8 cellular contexts compared by ENCODE assay signal in the genomic region with DNA sequence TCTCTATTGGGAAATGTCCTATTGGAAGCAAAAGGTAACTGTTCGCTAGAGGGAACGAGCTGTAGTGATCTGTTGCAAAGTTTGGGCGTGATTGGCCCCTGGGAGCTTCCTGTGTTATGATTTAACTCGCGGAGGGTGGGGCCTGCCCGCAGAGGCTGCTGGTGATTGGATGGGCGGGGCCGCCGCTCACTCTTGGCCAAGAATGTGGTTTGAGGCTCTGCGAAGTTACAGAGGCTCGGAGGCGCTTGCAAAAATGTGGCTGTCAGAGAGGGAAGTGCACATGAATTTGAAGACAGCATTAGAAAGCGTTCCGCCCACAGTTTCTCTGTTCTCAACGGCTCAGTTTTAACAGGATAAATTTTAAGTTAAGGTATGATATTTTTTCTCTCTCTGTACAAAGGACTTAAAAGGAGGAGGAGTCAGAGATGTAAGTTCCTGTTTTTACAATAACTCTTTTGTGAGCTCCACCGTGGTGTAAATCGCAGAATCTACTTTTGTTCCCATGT. TPM values are rescaled to one million over a fixed set of nuclear protein-coding genes. Genes with fewer than 3 reads are reported as not detected.
A peak's percentile ranks its signal among the peaks of the same experiment; 100 is the strongest.
DNase-seq lines count a peak whose midpoint lies in the region; ATAC-seq and TF ChIP-seq lines count a peak whose summit lies in the region.

No MANE protein-coding gene starts in this region.

- no peaks in the 10 kb centered on the region for H3K27me3 Mint-ChIP-seq in Caco-2 (ENCODE audit: insufficient read depth, unreplicated experiment)
- H3K27me3 Mint-ChIP-seq in naive thymus-derived CD4-positive, alpha-beta T cell, result no peaks in the 10 kb centered on the region
- no peaks in the 10 kb centered on the region for H3K27me3 Mint-ChIP-seq in stimulated activated memory B cell treated with anti-CD40 and anti-IgM and Interleukin-4, amounts not matched to agents 10 μg/mL and 1 μg/mL and 100 μg/mL, for 72 hours

- no peaks in the 10 kb centered on the region for H3K9me3 Mint-ChIP-seq in Caco-2 (ENCODE audit: unreplicated experiment)
- H3K9me3 Mint-ChIP-seq in naive thymus-derived CD4-positive, alpha-beta T cell, result no peaks in the 10 kb centered on the region
- H3K9me3 Mint-ChIP-seq in stimulated activated memory B cell treated with anti-CD40 and anti-IgM and Interleukin-4, amounts not matched to agents 10 μg/mL and 1 μg/mL and 100 μg/mL, for 72 hours, result no peaks in the 10 kb centered on the region

- ATAC-seq in GM19468 (IDR thresholded peaks at IDR 0.05; ENCODE audit: extremely low read depth, unreplicated experiment) (peak; percentile 98), Panc1 (peak; percentile 100)
- peak; percentile 100 for ATAC-seq in naive thymus-derived CD4-positive, alpha-beta T cell
- peak; percentile 100 for ATAC-seq in stimulated activated memory B cell treated with anti-CD40 and anti-IgM and Interleukin-4, amounts not matched to agents 10 μg/mL and 1 μg/mL and 100 μg/mL, for 72 hours

- intact Hi-C loops in Caco-2 (cut with micrococcal nuclease; ENCODE audit: unreplicated experiment) (loop anchor here (5.0 kb wide), 2 partner anchors 36 to 81 kb away; a partner anchor contains a TSS), Panc1 (cut with micrococcal nuclease; ENCODE audit: unreplicated experiment) (no loop called here)
- intact Hi-C loops in naive thymus-derived CD4-positive, alpha-beta T cell (cut with micrococcal nuclease), result loop anchor here (1.0 to 5.0 kb wide), 17 partner anchors 12 to 541 kb away; a partner anchor contains a TSS

- in situ Hi-C loops in Panc1 (cut with HindIII; ENCODE audit: low pct_unique_long_range_greater_than_20kb, low sequenced_read_pairs), result no loop called here

- BruUV-seq in Caco-2 (replicated peaks; lab: Mats Ljungman, UMichigan) (no TSS peak), Panc1 (replicated peaks; lab: Mats Ljungman, UMichigan) (no TSS peak)

- H3K9me3 ChIP-seq in Caco-2, result no peaks in the 10 kb centered on the region
- no peaks in the 10 kb centered on the region for H3K9me3 ChIP-seq in Panc1 (ENCODE audit: control insufficient read depth, insufficient read depth, low read depth, low read length)
- H3K9me3 ChIP-seq in naive thymus-derived CD4-positive, alpha-beta T cell (ENCODE audit: control insufficient read depth in 2 of 3, low read length in 3 of 3), result no peaks in the 10 kb centered on the region

- H3K4me1 ChIP-seq in Caco-2 (peaks cover 3% of the 10 kb centered on the region; the same call in 1 of the 2 replicates), Panc1 (ENCODE audit: control insufficient read depth, insufficient read depth, low read length) (peaks cover 12% of the 10 kb centered on the region)
- H3K4me1 ChIP-seq in naive thymus-derived CD4-positive, alpha-beta T cell (ENCODE audit: control insufficient read depth in 2 of 2, insufficient read depth in 2 of 2, low read length in 2 of 2), result peaks cover 20 to 26% of the 10 kb centered on the region in 2 donors

- peaks cover 7% of the 10 kb centered on the region for H3K36me3 Mint-ChIP-seq in Caco-2 (ENCODE audit: insufficient read depth, unreplicated experiment)
- peaks cover 6 to 33% (median 25%) of the 10 kb centered on the region in 5 donors for H3K36me3 Mint-ChIP-seq in naive thymus-derived CD4-positive, alpha-beta T cell
- H3K36me3 Mint-ChIP-seq in stimulated activated memory B cell treated with anti-CD40 and anti-IgM and Interleukin-4, amounts not matched to agents 10 μg/mL and 1 μg/mL and 100 μg/mL, for 72 hours, result peaks cover 40% of the 10 kb centered on the region

- no peaks in the 10 kb centered on the region for H3K36me3 ChIP-seq in Caco-2 (ENCODE audit: control insufficient read depth, insufficient read depth, low read length)
- H3K36me3 ChIP-seq in Panc1 (ENCODE audit: control insufficient read depth, insufficient read depth, low read length), result no peaks in the 10 kb centered on the region; the same call in 1 of the 2 replicates
- peaks cover 0 to under 1% (median 0%) of the 10 kb centered on the region in 3 experiments for H3K36me3 ChIP-seq in naive thymus-derived CD4-positive, alpha-beta T cell (ENCODE audit: control insufficient read depth in 2 of 3, insufficient read depth in 3 of 3, low read length in 3 of 3)

- no peaks in the 10 kb centered on the region for H3K4me1 Mint-ChIP-seq in Caco-2 (ENCODE audit: low read depth, unreplicated experiment)
- H3K4me1 Mint-ChIP-seq in naive thymus-derived CD4-positive, alpha-beta T cell, result peaks cover 27 to 63% (median 54%) of the 10 kb centered on the region in 7 donors
- H3K4me1 Mint-ChIP-seq in stimulated activated memory B cell treated with anti-CD40 and anti-IgM and Interleukin-4, amounts not matched to agents 10 μg/mL and 1 μg/mL and 100 μg/mL, for 72 hours, result peaks cover 42% of the 10 kb centered on the region

- peak; percentile 97 for DNase-seq in Caco-2
- DNase-seq in HS-27A (ENCODE audit: low read depth), result peak; percentile 85
- DNase-seq in Panc1 (ENCODE audit: low read depth, low spot score), result peak; percentile 68
- peak; percentile 92 for DNase-seq in activated T-helper 1 cell treated with Interleukin-2 at 50 U/mL for 16 hours (ENCODE audit: low read depth)
- peak; percentile 95 for DNase-seq in fibroblast of gingiva (ENCODE audit: low read depth)
- DNase-seq in naive thymus-derived CD4-positive, alpha-beta T cell, result peak; percentile 83 to 98 (median 97)

- peak overlapping the region; percentile 84 for H3K27ac Mint-ChIP-seq in Caco-2 (ENCODE audit: unreplicated experiment)
- peak overlapping the region; percentile 87 to 99 (median 93) for H3K27ac Mint-ChIP-seq in naive thymus-derived CD4-positive, alpha-beta T cell
- H3K27ac Mint-ChIP-seq in stimulated activated memory B cell treated with anti-CD40 and anti-IgM and Interleukin-4, amounts not matched to agents 10 μg/mL and 1 μg/mL and 100 μg/mL, for 72 hours, result peak overlapping the region; percentile 92

- H3K27me3 ChIP-seq in Caco-2 (replicated peaks; ENCODE audit: control insufficient read depth, insufficient read depth, low read length) (no peaks in the 10 kb centered on the region), Panc1 (ENCODE audit: control insufficient read depth, insufficient read depth, low read length) (no peaks in the 10 kb centered on the region)
- H3K27me3 ChIP-seq in naive thymus-derived CD4-positive, alpha-beta T cell (ENCODE audit: control insufficient read depth in 2 of 2, insufficient read depth in 2 of 2, low read length in 2 of 2), result no peaks in the 10 kb centered on the region

- H3K4me3 Mint-ChIP-seq in Caco-2 (ENCODE audit: unreplicated experiment), result peak overlapping the region; percentile 92
- H3K4me3 Mint-ChIP-seq in naive thymus-derived CD4-positive, alpha-beta T cell, result peak overlapping the region; percentile 87 to 96 (median 89)
- peak overlapping the region; percentile 81 for H3K4me3 Mint-ChIP-seq in stimulated activated memory B cell treated with anti-CD40 and anti-IgM and Interleukin-4, amounts not matched to agents 10 μg/mL and 1 μg/mL and 100 μg/mL, for 72 hours

- peak overlapping the region; percentile 83 for H3K27ac ChIP-seq in Panc1 (ENCODE audit: low read length)
- H3K27ac ChIP-seq in naive thymus-derived CD4-positive, alpha-beta T cell (ENCODE audit: low read depth, low read length), result peak overlapping the region; percentile 88

- no peak for TF ChIP-seq CTCF in Caco-2 (IDR thresholded peaks at IDR 0.05; ENCODE audit: insufficient read depth in 1 of 2, low read depth in 1 of 2, low read length in 1 of 2, severe bottlenecking in 1 of 2, unreplicated experiment in 1 of 2)
- TF ChIP-seq CTCF in Panc1 (IDR thresholded peaks at IDR 0.05), result no peak

- H3K4me3 ChIP-seq in Caco-2 (ENCODE audit: low read depth, low read length) (peak overlapping the region; percentile 48), Panc1 (ENCODE audit: low read depth in 2 of 2, low read length in 2 of 2) (peak overlapping the region; percentile 53 to 68)
- H3K4me3 ChIP-seq in naive thymus-derived CD4-positive, alpha-beta T cell (ENCODE audit: low read length), result peak overlapping the region; percentile 87

- POLR2A ChIA-PET in Caco-2 (lab: Charles Lee) (interaction anchor here (0.5 kb wide), 1 partner anchor 34 kb away, joined by 3 read pairs; no protein-coding TSS in a partner anchor), Panc1 (lab: Charles Lee) (no interaction called here)
- POLR2A ChIA-PET in naive thymus-derived CD4-positive, alpha-beta T cell (lab: Charles Lee), result interaction anchor here (0.6 to 6.1 kb wide), 31 partner anchors 7 to 347 kb away, joined by 3 to 181 read pairs (median 4); a partner anchor contains a TSS

- CTCF ChIA-PET in Caco-2 (lab: Charles Lee) (interaction anchor here (0.6 to 1.4 kb wide), 12 partner anchors 9 to 343 kb away, joined by 3 to 10 read pairs (median 6); no protein-coding TSS in a partner anchor), Panc1 (lab: Charles Lee) (no interaction called here)
- CTCF ChIA-PET in naive thymus-derived CD4-positive, alpha-beta T cell (lab: Charles Lee), result interaction anchor here (0.6 to 4.7 kb wide), 12 partner anchors 10 to 252 kb away, joined by 3 to 29 read pairs (median 6); no protein-coding TSS in a partner anchor

RNA-seq across cellular contexts. Expression of a gene that starts 46.9 kb away (rescaled TPM):
- total RNA-seq in Caco-2 (2022) (12.0 and 14.9 TPM in 2 replicates), Panc1 (2021; ENCODE audit: unreplicated experiment) (11.5 TPM)
- polyA plus RNA-seq in Panc1 (2012; ENCODE audit: insufficient read length), result 5.3 TPM
- total RNA-seq in naive thymus-derived CD4-positive, alpha-beta T cell, result 100 to 1,000 TPM in 2 of 5 experiments, 10 to 100 TPM in 3; 74.5 to 131 (median 88.6) TPM
- polyA plus RNA-seq in naive thymus-derived CD4-positive, alpha-beta T cell, result 10 to 100 TPM; 14.4 to 26.3 TPM

Comparison
In these comparisons a context has a peak if more than half of its experiments do, and no peak if none do; other contexts are left out.
1. Peak in every context shown above with its lines: DNase-seq, ATAC-seq, H3K4me3 ChIP-seq and H3K27ac ChIP-seq.